8 cellular contexts compared by ENCODE assay signal in the genomic region with DNA sequence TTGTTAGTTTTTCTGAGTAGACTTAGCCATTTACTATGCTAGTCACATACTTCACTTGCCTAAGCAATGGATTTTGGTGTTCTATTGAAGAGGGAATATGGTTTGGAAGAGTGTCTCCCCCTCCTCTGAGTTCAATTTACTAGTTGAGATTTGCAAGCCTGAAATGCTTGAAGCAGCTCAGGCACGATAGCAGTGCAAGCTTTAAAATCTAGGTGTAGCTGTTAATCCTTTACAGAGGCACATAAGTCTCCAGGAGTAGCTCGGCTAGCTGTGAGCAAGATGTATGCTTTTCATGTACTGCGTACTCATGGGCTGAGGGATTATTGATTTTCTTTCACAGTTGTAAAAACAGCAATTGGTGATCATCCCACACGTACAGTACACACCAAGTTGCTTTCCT. TPM values are rescaled to one million over a fixed set of nuclear protein-coding genes. Genes with fewer than 3 reads are reported as not detected.
DNase-seq lines count a peak whose midpoint lies in the region; ATAC-seq and TF ChIP-seq lines count a peak whose summit lies in the region.

No MANE protein-coding gene starts in this region.

- intact Hi-C loops in left ventricle myocardium inferior (cut with micrococcal nuclease) (no loop called here), mucosa of descending colon (cut with DNase I, micrococcal nuclease) (no loop called here)

- peak overlapping the region; percentile 62 for H3K4me3 ChIP-seq in left ventricle myocardium inferior
- peak overlapping the region in 1 of 2 donors; percentile 45 for H3K4me3 ChIP-seq in right atrium auricular region
- H3K4me3 ChIP-seq in coronary artery, result peak overlapping the region; percentile 66
- H3K4me3 ChIP-seq in mucosa of descending colon, result no peak overlapping the region

- TF ChIP-seq CTCF in left ventricle myocardium inferior (IDR thresholded peaks at IDR 0.05; ENCODE audit: borderline replicate concordance) (no peak), right atrium auricular region (IDR thresholded peaks at IDR 0.05) (no peak), coronary artery (IDR thresholded peaks at IDR 0.05) (no peak), mucosa of descending colon (IDR thresholded peaks at IDR 0.05) (no peak)

- H3K36me3 ChIP-seq in left ventricle myocardium inferior (no peaks in the 10 kb centered on the region), right atrium auricular region (no peaks in the 10 kb centered on the region), mucosa of descending colon (ENCODE audit: low read depth) (no peaks in the 10 kb centered on the region)

- no peaks in the 10 kb centered on the region for H3K9me3 ChIP-seq in left ventricle myocardium inferior (replicated peaks)
- H3K9me3 ChIP-seq in right atrium auricular region, result no peaks in the 10 kb centered on the region
- no peaks in the 10 kb centered on the region for H3K9me3 ChIP-seq in mucosa of descending colon

- DNase-seq in left ventricle myocardium inferior, result no peak
- DNase-seq in right atrium auricular region (ENCODE audit: low spot score), result no peak
- DNase-seq in coronary artery (ENCODE audit: low spot score), result no peak
- peak in 1 of 3 donors; percentile 5 for DNase-seq in mucosa of descending colon
- DNase-seq in NCI-H1930 (lab: John Stamatoyannopoulos, UW), result no peak
- no peak for DNase-seq in OCI-M1 (lab: John Stamatoyannopoulos, UW)
- DNase-seq in MV-4-11 (lab: John Stamatoyannopoulos, UW), result no peak

- H3K27ac ChIP-seq in left ventricle myocardium inferior (replicated peaks), result no peak overlapping the region
- H3K27ac ChIP-seq in right atrium auricular region, result no peak overlapping the region
- H3K27ac ChIP-seq in coronary artery, result no peak overlapping the region

- H3K4me1 ChIP-seq in left ventricle myocardium inferior (no peaks in the 10 kb centered on the region), right atrium auricular region (no peaks in the 10 kb centered on the region), mucosa of descending colon (ENCODE audit: low read depth) (no peaks in the 10 kb centered on the region)

- ATAC-seq in mucosa of descending colon (peak; percentile 59), HG03139 (IDR thresholded peaks at IDR 0.05; ENCODE audit: unreplicated experiment) (no peak)

- H3K27me3 ChIP-seq in left ventricle myocardium inferior (ENCODE audit: low read depth) (no peaks in the 10 kb centered on the region), right atrium auricular region (no peaks in the 10 kb centered on the region)

RNA-seq across cellular contexts. Expression of gene FLRT3, which starts 0.7 kb away (rescaled TPM):
- total RNA-seq in left ventricle myocardium inferior (0.05 TPM), right atrium auricular region (10 to 100 TPM in 1 of 2 donors, 1 to 10 TPM in 1; 2.3 to 17.8 TPM), mucosa of descending colon (1 to 10 TPM; 2.7 to 8.6 (median 3.2) TPM)
